In genomic region chr20:34445177-34446065, GRCh38 we compare ENCODE assay signal across 23 cellular contexts.
DNase-seq lines count a peak whose midpoint lies in the region; ATAC-seq, FAIRE-seq and TF ChIP-seq lines count a peak whose summit lies in the region.
"Had no signal": no experiment of that assay in that cellular context is flagged by ENCODE, and none has a peak within 500 bp of the region (broad histone marks: within the 10 kb centered on the region; RNA-seq: fewer than 3 reads in every experiment).

No MANE protein-coding gene starts in this region.

- H3K27ac ChIP-seq in DOHH2 (ENCODE audit: low read depth, low read length): no peak overlapping the region
- H3K27ac ChIP-seq: left lung, tibial artery had no signal

- no peaks in the 10 kb centered on the region for H3K4me1 Mint-ChIP-seq in neural crest cell
- H3K4me1 Mint-ChIP-seq: H9 had no signal

- H3K9me3 Mint-ChIP-seq in neural crest cell: no peaks in the 10 kb centered on the region
- H3K9me3 Mint-ChIP-seq: activated naive CD4-positive, alpha-beta T cell treated with anti-CD3 and anti-CD28 coated beads, Interleukin-2, amount 50 U/mL, for 72 hours; activated T-helper 17 cell treated with anti-CD3 and anti-CD28 coated beads, Interleukin-2, amount 50 U/mL, for 72 hours; CD4-positive, alpha-beta memory T cell; H9 had no signal

- H3K4me2 ChIP-seq in DOHH2 (ENCODE audit: low read length): peak overlapping the region; percentile 10; the same call in 1 of the 2 replicates

- ATAC-seq in GM21515 (IDR thresholded peaks at IDR 0.05; ENCODE audit: unreplicated experiment) (no peak), HG03521 (IDR thresholded peaks at IDR 0.05; ENCODE audit: unreplicated experiment) (no peak)
- ATAC-seq: K562, left lung, PC-3 had no signal

- FAIRE-seq in frontal cortex (lab: Jason Lieb, UNC): peak; percentile 64
- FAIRE-seq: colon, K562, small intestine, TTC549 had no signal

- H3F3A ChIP-seq in DOHH2 (ENCODE audit: control insufficient read depth, insufficient read depth): no peaks in the 10 kb centered on the region

- no peak overlapping the region for H3K4me3 Mint-ChIP-seq in neural crest cell
- H3K4me3 Mint-ChIP-seq: activated T-helper 17 cell treated with anti-CD3 and anti-CD28 coated beads, Interleukin-2, amount 50 U/mL, for 72 hours; CD4-positive, alpha-beta memory T cell; H9 had no signal

- no peaks in the 10 kb centered on the region for H3K27me3 ChIP-seq in DOHH2 (ENCODE audit: control insufficient read depth, low read length)
- H3K27me3 ChIP-seq: left lung, tibial artery had no signal

- no peaks in the 10 kb centered on the region for H3K79me2 ChIP-seq in DOHH2 (ENCODE audit: control insufficient read depth, low read length)

- H3K36me3 ChIP-seq in DOHH2 (ENCODE audit: control insufficient read depth, low read length): peaks cover 65% of the 10 kb centered on the region

- H3K4me3 ChIP-seq in DOHH2 (ENCODE audit: low read length): no peak overlapping the region
- H3K4me3 ChIP-seq: K562, left lung, tibial artery had no signal

- no peaks in the 10 kb centered on the region for H3K9me2 ChIP-seq in DOHH2 (replicated peaks; ENCODE audit: control insufficient read depth, low read length)

- no peaks in the 10 kb centered on the region for H4K20me1 ChIP-seq in DOHH2 (ENCODE audit: control insufficient read depth, insufficient read depth, low read depth, low read length)

- H3K27me3 Mint-ChIP-seq in neural crest cell (ENCODE audit: low read depth): no peaks in the 10 kb centered on the region
- H3K27me3 Mint-ChIP-seq: activated T-helper 17 cell treated with anti-CD3 and anti-CD28 coated beads, Interleukin-2, amount 50 U/mL, for 72 hours; CD4-positive, alpha-beta memory T cell had no signal

- no peaks in the 10 kb centered on the region for H3K9me3 ChIP-seq in DOHH2 (ENCODE audit: control insufficient read depth, insufficient read depth, low read length)
- H3K9me3 ChIP-seq: left lung, tibial artery had no signal

- H3K4me1 ChIP-seq in DOHH2 (ENCODE audit: control insufficient read depth, low read length): peaks cover 19% of the 10 kb centered on the region
- H3K4me1 ChIP-seq: left lung, tibial artery had no signal

- H3K27ac Mint-ChIP-seq in neural crest cell (ENCODE audit: unreplicated experiment): peak overlapping the region; percentile 84

- peak; percentile 20 for DNase-seq in NAMALWA (ENCODE audit: low spot score)
- no peak for DNase-seq in frontal cortex (ENCODE audit: low spot score in 2 of 2)
- DNase-seq in neural crest cell (ENCODE audit: low read depth, low spot score): no peak
- no peak for DNase-seq in activated CD4-positive, alpha-beta T cell treated with anti-CD3 and anti-CD28 coated beads, Interleukin-2, amount 50 U/mL, for 48 hours
- no peak for DNase-seq in activated CD4-positive, CD25-positive, alpha-beta regulatory T cell treated with anti-CD3 and anti-CD28 coated beads, Interleukin-2, amount 50 U/mL, for 72 hours
- DNase-seq: CD4-positive, alpha-beta memory T cell; H9; left lung; NCI-H1048; NCI-H2029; PC-3; SHP77 treated with DMSO at 0.1 percent for 48 hours; small intestine; stimulated activated naive CD4-positive, alpha-beta T cell treated with Interleukin-2 at 50 U/mL for 16 hours; tibial artery had no signal

- H3K36me3 Mint-ChIP-seq in neural crest cell (ENCODE audit: low read depth): peaks cover 32% of the 10 kb centered on the region

- TF ChIP-seq CTCF in DOHH2 (IDR thresholded peaks at IDR 0.05; ENCODE audit: low read depth, low read length, poor library complexity, severe bottlenecking) (no peak), neural crest cell (conservative IDR thresholded peaks at IDR 0.05) (no peak)
